2 cellular contexts compared by ENCODE assay signal in the genomic region with DNA sequence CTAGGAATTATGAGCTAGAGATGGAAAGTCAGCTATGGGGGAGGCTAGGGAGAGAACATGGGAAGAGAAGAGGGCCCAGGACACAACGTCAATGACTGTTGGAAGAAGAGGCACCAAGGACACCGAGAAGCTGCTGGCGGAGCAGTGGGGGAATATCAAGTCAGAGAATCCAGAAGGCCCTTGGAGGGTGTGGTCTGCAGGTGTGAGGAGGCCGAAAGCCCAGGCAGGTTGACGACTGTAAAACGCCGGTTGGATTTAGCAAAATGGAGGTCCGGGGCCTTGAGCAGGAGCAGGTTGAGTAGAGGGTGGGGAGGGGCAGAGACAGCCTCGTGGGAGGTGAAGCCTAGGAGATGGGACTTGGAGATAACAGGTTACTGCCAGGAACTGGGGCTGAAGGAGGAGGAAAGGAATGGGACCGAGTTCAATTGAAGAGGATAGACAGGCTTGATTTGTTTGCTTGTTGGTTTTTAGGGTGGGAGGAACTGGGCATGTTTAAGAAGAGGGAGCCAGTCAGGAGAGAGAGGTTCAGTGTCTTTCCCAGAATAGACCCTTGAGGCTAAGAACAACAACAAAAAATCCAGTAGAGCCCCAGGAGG.
TF ChIP-seq lines count a peak whose summit lies in the region.

No MANE protein-coding gene starts in this region.

TF ChIP-seq in GM23338, 12 proteins besides CTCF, POLR2A, EP300 and RAD21 (continues in another document):
- TF ChIP-seq ZNF114 (CRISPR knock-in tag; IDR thresholded peaks at IDR 0.05), result no peak
- TF ChIP-seq, protein P1, sequence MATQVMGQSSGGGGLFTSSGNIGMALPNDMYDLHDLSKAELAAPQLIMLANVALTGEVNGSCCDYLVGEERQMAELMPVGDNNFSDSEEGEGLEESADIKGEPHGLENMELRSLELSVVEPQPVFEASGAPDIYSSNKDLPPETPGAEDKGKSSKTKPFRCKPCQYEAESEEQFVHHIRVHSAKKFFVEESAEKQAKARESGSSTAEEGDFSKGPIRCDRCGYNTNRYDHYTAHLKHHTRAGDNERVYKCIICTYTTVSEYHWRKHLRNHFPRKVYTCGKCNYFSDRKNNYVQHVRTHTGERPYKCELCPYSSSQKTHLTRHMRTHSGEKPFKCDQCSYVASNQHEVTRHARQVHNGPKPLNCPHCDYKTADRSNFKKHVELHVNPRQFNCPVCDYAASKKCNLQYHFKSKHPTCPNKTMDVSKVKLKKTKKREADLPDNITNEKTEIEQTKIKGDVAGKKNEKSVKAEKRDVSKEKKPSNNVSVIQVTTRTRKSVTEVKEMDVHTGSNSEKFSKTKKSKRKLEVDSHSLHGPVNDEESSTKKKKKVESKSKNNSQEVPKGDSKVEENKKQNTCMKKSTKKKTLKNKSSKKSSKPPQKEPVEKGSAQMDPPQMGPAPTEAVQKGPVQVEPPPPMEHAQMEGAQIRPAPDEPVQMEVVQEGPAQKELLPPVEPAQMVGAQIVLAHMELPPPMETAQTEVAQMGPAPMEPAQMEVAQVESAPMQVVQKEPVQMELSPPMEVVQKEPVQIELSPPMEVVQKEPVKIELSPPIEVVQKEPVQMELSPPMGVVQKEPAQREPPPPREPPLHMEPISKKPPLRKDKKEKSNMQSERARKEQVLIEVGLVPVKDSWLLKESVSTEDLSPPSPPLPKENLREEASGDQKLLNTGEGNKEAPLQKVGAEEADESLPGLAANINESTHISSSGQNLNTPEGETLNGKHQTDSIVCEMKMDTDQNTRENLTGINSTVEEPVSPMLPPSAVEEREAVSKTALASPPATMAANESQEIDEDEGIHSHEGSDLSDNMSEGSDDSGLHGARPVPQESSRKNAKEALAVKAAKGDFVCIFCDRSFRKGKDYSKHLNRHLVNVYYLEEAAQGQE (IDR thresholded peaks at IDR 0.05; ENCODE audit: unreplicated experiment), result no peak
- TF ChIP-seq EZH2phosphoT487 (IDR thresholded peaks at IDR 0.05; ENCODE audit: unreplicated experiment), result no peak
- no peak for TF ChIP-seq JUNB (IDR thresholded peaks at IDR 0.05; ENCODE audit: unreplicated experiment)
- TF ChIP-seq STAT1 (IDR thresholded peaks at IDR 0.05; ENCODE audit: unreplicated experiment), result no peak
- TF ChIP-seq NANOG (IDR thresholded peaks at IDR 0.05; ENCODE audit: borderline replicate concordance), result no peak
- TF ChIP-seq POLR2AphosphoS5 (IDR thresholded peaks at IDR 0.05; ENCODE audit: low read depth), result no peak
- no peak for TF ChIP-seq ZNF331 (CRISPR knock-in tag; IDR thresholded peaks at IDR 0.05; ENCODE audit: low read depth)
- no peak for TF ChIP-seq EZH2 (IDR thresholded peaks at IDR 0.05; ENCODE audit: low read depth, unreplicated experiment)
- TF ChIP-seq, protein P2, sequence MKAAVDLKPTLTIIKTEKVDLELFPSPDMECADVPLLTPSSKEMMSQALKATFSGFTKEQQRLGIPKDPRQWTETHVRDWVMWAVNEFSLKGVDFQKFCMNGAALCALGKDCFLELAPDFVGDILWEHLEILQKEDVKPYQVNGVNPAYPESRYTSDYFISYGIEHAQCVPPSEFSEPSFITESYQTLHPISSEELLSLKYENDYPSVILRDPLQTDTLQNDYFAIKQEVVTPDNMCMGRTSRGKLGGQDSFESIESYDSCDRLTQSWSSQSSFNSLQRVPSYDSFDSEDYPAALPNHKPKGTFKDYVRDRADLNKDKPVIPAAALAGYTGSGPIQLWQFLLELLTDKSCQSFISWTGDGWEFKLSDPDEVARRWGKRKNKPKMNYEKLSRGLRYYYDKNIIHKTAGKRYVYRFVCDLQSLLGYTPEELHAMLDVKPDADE (IDR thresholded peaks at IDR 0.05), result no peak
- no peak for TF ChIP-seq CREB1 (CRISPR knock-in tag; IDR thresholded peaks at IDR 0.05; ENCODE audit: low read depth)

TF ChIP-seq in H1, 55 proteins besides CTCF, POLR2A, EP300 and RAD21:
- TF ChIP-seq BRCA1 (IDR thresholded peaks at IDR 0.05; ENCODE audit: low read depth, low read length), result no peak
TF ChIP-seq in H1: peak in this region for 0.
